1 cellular context compared by ENCODE assay signal in genomic region chr9:128115187-128116103, GRCh38.
A peak's percentile ranks its signal among the peaks of the same experiment; 100 is the strongest.
TF ChIP-seq lines count a peak whose summit lies in the region.

No MANE protein-coding gene starts in this region.

TF ChIP-seq in HepG2, 621 proteins besides CTCF, POLR2A, EP300 and RAD21 (continued from another document and continues in another):
- peak; percentile 83 for TF ChIP-seq ZBTB26 (CRISPR knock-in tag; IDR thresholded peaks at IDR 0.05; ENCODE audit: borderline replicate concordance)
- TF ChIP-seq AHR (CRISPR knock-in tag; IDR thresholded peaks at IDR 0.05), result no peak; the same call in 1 of the 2 replicates
- no peak for TF ChIP-seq IKZF1 (IDR thresholded peaks at IDR 0.05)
- TF ChIP-seq TFDP1 (CRISPR knock-in tag; IDR thresholded peaks at IDR 0.05; ENCODE audit: borderline replicate concordance), result peak; percentile 81
- TF ChIP-seq ZNF563 (CRISPR knock-in tag; IDR thresholded peaks at IDR 0.05), result peak; percentile 47; the same call in 1 of the 2 replicates
- TF ChIP-seq IKZF5 (CRISPR knock-in tag; IDR thresholded peaks at IDR 0.05), result peak; percentile 91
- peak; percentile 95; the same call in 1 of the 2 replicates for TF ChIP-seq ZNF543 (CRISPR knock-in tag; IDR thresholded peaks at IDR 0.05)
- TF ChIP-seq FLYWCH1 (CRISPR knock-in tag; IDR thresholded peaks at IDR 0.05), result 0 out of 2 replicates have a peak, but pooled peaks have one; percentile 54
- no peak for TF ChIP-seq DNMT3B (CRISPR knock-in tag; conservative IDR thresholded peaks at IDR 0.05)
- no peak for TF ChIP-seq NR3C1 (CRISPR knock-in tag; IDR thresholded peaks at IDR 0.05)
- peak; percentile 100 for TF ChIP-seq RXRA (CRISPR knock-in tag; IDR thresholded peaks at IDR 0.05)
- no peak for TF ChIP-seq ZNF891 (CRISPR knock-in tag; IDR thresholded peaks at IDR 0.05)
- TF ChIP-seq HHEX (CRISPR knock-in tag; IDR thresholded peaks at IDR 0.05), result peak; percentile 75
- TF ChIP-seq SRY (CRISPR knock-in tag; IDR thresholded peaks at IDR 0.05), result no peak; the same call in 1 of the 2 replicates
- TF ChIP-seq RNF219 (CRISPR knock-in tag; IDR thresholded peaks at IDR 0.05), result no peak
- TF ChIP-seq GTF2F1 (IDR thresholded peaks at IDR 0.05; ENCODE audit: low read length), result no peak
- peak; percentile 70 for TF ChIP-seq ZNF160 (CRISPR knock-in tag; IDR thresholded peaks at IDR 0.05)
- no peak; the same call in 1 of the 2 replicates for TF ChIP-seq THAP9 (CRISPR knock-in tag; IDR thresholded peaks at IDR 0.05; ENCODE audit: borderline replicate concordance)
- peak; percentile 89 for TF ChIP-seq ZSCAN29 (CRISPR knock-in tag; conservative IDR thresholded peaks at IDR 0.05)
- no peak for TF ChIP-seq JUNB (CRISPR knock-in tag; IDR thresholded peaks at IDR 0.05; ENCODE audit: borderline replicate concordance)
- TF ChIP-seq ZFAT (CRISPR knock-in tag; conservative IDR thresholded peaks at IDR 0.05), result no peak
- no peak for TF ChIP-seq ZFP36 (IDR thresholded peaks at IDR 0.05; ENCODE audit: borderline replicate concordance, low read depth, low read length, partially characterized antibody)
- TF ChIP-seq MIXL1 (CRISPR knock-in tag; IDR thresholded peaks at IDR 0.05), result peak; percentile 85
- peak; percentile 80 for TF ChIP-seq ZNF800 (CRISPR knock-in tag; IDR thresholded peaks at IDR 0.05)
- no peak for TF ChIP-seq ZSCAN12 (CRISPR knock-in tag; IDR thresholded peaks at IDR 0.05)
- no peak; the same call in 1 of the 2 replicates for TF ChIP-seq MAZ (IDR thresholded peaks at IDR 0.05; ENCODE audit: borderline replicate concordance, low read depth, low read length)
- TF ChIP-seq MAZ (CRISPR knock-in tag; IDR thresholded peaks at IDR 0.05; ENCODE audit: low read depth), result peak; percentile 78; the same call in 1 of the 2 replicates
- TF ChIP-seq PTBP1 (IDR thresholded peaks at IDR 0.05; ENCODE audit: low read depth, low read length, poor library complexity, severe bottlenecking), result no peak
- no peak for TF ChIP-seq RARG (CRISPR knock-in tag; IDR thresholded peaks at IDR 0.05; ENCODE audit: low read depth)
- TF ChIP-seq ZHX2 (IDR thresholded peaks at IDR 0.05; ENCODE audit: low read depth), result no peak; the same call in 1 of the 2 replicates
- no peak for TF ChIP-seq ZHX2 (CRISPR knock-in tag; IDR thresholded peaks at IDR 0.05; ENCODE audit: borderline replicate concordance)
- peak; percentile 74 for TF ChIP-seq ZNF652 (CRISPR knock-in tag; IDR thresholded peaks at IDR 0.05; ENCODE audit: borderline replicate concordance, low read depth)
- TF ChIP-seq ZNF572 (CRISPR knock-in tag; IDR thresholded peaks at IDR 0.05), result no peak; the same call in 1 of the 2 replicates
- no peak for TF ChIP-seq SALL2 (CRISPR knock-in tag; IDR thresholded peaks at IDR 0.05)
- TF ChIP-seq RBFOX2 (IDR thresholded peaks at IDR 0.05; ENCODE audit: low read depth, low read length), result 0 out of 2 replicates have a peak, but pooled peaks have one; percentile 32
- TF ChIP-seq MAFK (conservative IDR thresholded peaks at IDR 0.05 in 1 of 2, IDR thresholded peaks at IDR 0.05 in 1 of 2; ENCODE audit: low read length in 2 of 2), result no peak
- peak; percentile 74; the same call in 1 of the 2 replicates for TF ChIP-seq ZNF678 (CRISPR knock-in tag; IDR thresholded peaks at IDR 0.05)
- TF ChIP-seq EED (CRISPR knock-in tag; IDR thresholded peaks at IDR 0.05), result no peak
- TF ChIP-seq ZNF740 (CRISPR knock-in tag; IDR thresholded peaks at IDR 0.05), result no peak
- TF ChIP-seq ZNF331 (CRISPR knock-in tag; IDR thresholded peaks at IDR 0.05), result peak; percentile 95
- no peak for TF ChIP-seq POLR2AphosphoS5 (IDR thresholded peaks at IDR 0.05; ENCODE audit: low read depth, low read length)
- peak; percentile 94 for TF ChIP-seq PATZ1 (CRISPR knock-in tag; IDR thresholded peaks at IDR 0.05)
- no peak for TF ChIP-seq ETV6 (CRISPR knock-in tag; conservative IDR thresholded peaks at IDR 0.05)
- TF ChIP-seq HIVEP1 (CRISPR knock-in tag; IDR thresholded peaks at IDR 0.05), result peak; percentile 95
